ENCODE assay signal across 7 cellular contexts in the genomic region with DNA sequence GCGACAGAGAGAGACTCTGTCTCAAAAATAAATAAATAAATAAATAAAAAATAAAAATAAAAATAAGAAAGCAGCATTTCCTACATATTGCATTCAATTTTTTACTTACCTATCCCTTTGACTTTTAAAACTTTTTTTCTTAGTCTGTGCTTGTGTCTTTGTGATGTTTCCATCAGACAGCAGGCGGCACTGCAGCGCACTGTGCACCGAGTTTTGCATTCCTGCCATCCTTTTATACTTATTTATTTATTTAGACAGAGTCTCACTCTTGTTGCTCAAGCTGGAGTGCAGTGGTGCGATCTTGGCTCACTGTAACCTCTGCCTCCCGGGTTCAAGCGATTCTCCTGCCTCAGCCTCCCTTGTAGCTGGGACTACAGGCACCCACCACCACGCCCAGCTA.
DNase-seq lines count a peak whose midpoint lies in the region; ATAC-seq and TF ChIP-seq lines count a peak whose summit lies in the region.
"Not testable (repeated sequence)": the region's sequence is repeated elsewhere in the genome, so short reads cannot be mapped to it uniquely, and the experiment has no call there.

No MANE protein-coding gene starts in this region.

- not testable (repeated sequence) for H3K4me1 Mint-ChIP-seq in activated CD4-positive, alpha-beta T cell treated with anti-CD3 and anti-CD28 coated beads, Interleukin-2, amount 10 ng/mL, durations not matched to agents 7 days and 5 days; neural progenitor cell

- WGBS in body of pancreas, 2 donors: 61 to 71% methylated on average over 8 of the region's 8 CpGs

- H3K9me2 ChIP-seq in OCI-LY7 (ENCODE audit: insufficient read depth, low read length): not testable (repeated sequence)

- POLR2A ChIA-PET in OCI-LY7 (lab: Charles Lee); activated CD4-positive, alpha-beta T cell treated with anti-CD3 and anti-CD28 coated beads, Interleukin-2, amount 10 ng/mL, durations not matched to agents 7 days and 5 days (lab: Charles Lee): not testable (repeated sequence)

- not testable (repeated sequence) for H3F3A ChIP-seq in neural progenitor cell (ENCODE audit: low read depth)

- not testable (repeated sequence) for H3K4me3 Mint-ChIP-seq in activated CD4-positive, alpha-beta T cell treated with anti-CD3 and anti-CD28 coated beads, Interleukin-2, amount 10 ng/mL, durations not matched to agents 7 days and 5 days; neural progenitor cell

- not testable (repeated sequence) for H3K36me3 ChIP-seq in GM06990 (ENCODE audit: control insufficient read depth, insufficient read depth, low read length); OCI-LY7 (ENCODE audit: insufficient read depth, low read length); body of pancreas (replicated peaks in 1 of 2; ENCODE audit: insufficient read depth in 1 of 2, low read depth in 2 of 2); cardiac muscle cell; neural progenitor cell

- not testable (repeated sequence) for H4K20me1 ChIP-seq in OCI-LY7 (ENCODE audit: insufficient read depth, low read length); neural progenitor cell (ENCODE audit: low read depth)

- BruUV-seq in OCI-LY7 (replicated peaks; lab: Mats Ljungman, UMichigan): not testable (repeated sequence)

- not testable (repeated sequence) for H3K9me3 ChIP-seq in OCI-LY7 (ENCODE audit: low read length); body of pancreas; cardiac muscle cell (ENCODE audit: low read depth); neural progenitor cell (ENCODE audit: low read depth)

- intact Hi-C loops in OCI-LY7 (cut with micrococcal nuclease; ENCODE audit: unreplicated experiment); body of pancreas (cut with DNase I): not testable (repeated sequence)

- not testable (repeated sequence) for H3K9me3 Mint-ChIP-seq in activated CD4-positive, alpha-beta T cell treated with anti-CD3 and anti-CD28 coated beads, Interleukin-2, amount 10 ng/mL, durations not matched to agents 7 days and 5 days; neural progenitor cell

- H3K9ac ChIP-seq in neural progenitor cell: not testable (repeated sequence)

- H3K27me3 Mint-ChIP-seq in activated CD4-positive, alpha-beta T cell treated with anti-CD3 and anti-CD28 coated beads, Interleukin-2, amount 10 ng/mL, durations not matched to agents 7 days and 5 days; neural progenitor cell (ENCODE audit: insufficient read depth, low read depth): not testable (repeated sequence)

- not testable (repeated sequence) for H2AFZ ChIP-seq in OCI-LY7 (ENCODE audit: low read length); neural progenitor cell (replicated peaks)

- TF ChIP-seq CTCF in GM06990 (IDR thresholded peaks at IDR 0.05; ENCODE audit: insufficient read depth, low read length, poor library complexity, severe bottlenecking): peak; percentile 30
- TF ChIP-seq CTCF in OCI-LY7 (conservative IDR thresholded peaks at IDR 0.05; ENCODE audit: low read length): peak; percentile 33
- peak in 3 of 7 experiments; percentile 13 to 29 (median 20) for TF ChIP-seq CTCF in body of pancreas (IDR thresholded peaks at IDR 0.05)
- TF ChIP-seq CTCF in cardiac muscle cell (IDR thresholded peaks at IDR 0.05; ENCODE audit: low read depth, low read length): peak; percentile 30
- peak; percentile 51 for TF ChIP-seq CTCF in neural progenitor cell (IDR thresholded peaks at IDR 0.05)

- not testable (repeated sequence) for TF ChIP-seq POLR2A in body of pancreas (IDR thresholded peaks at IDR 0.05)

- not testable (repeated sequence) for H3K4me1 ChIP-seq in OCI-LY7 (ENCODE audit: insufficient read depth, low read length, poor library complexity, severe bottlenecking); body of pancreas; cardiac muscle cell (ENCODE audit: low read depth); neural progenitor cell

- not testable (repeated sequence) for H3K36me3 Mint-ChIP-seq in activated CD4-positive, alpha-beta T cell treated with anti-CD3 and anti-CD28 coated beads, Interleukin-2, amount 10 ng/mL, durations not matched to agents 7 days and 5 days (ENCODE audit: low read depth); neural progenitor cell

- H3K79me2 ChIP-seq in OCI-LY7 (ENCODE audit: insufficient read depth, low read depth, low read length); neural progenitor cell (ENCODE audit: low read depth): not testable (repeated sequence)

- H3K4me2 ChIP-seq in OCI-LY7 (ENCODE audit: low read length); neural progenitor cell: not testable (repeated sequence)

- H3K4me3 ChIP-seq in GM06990 (replicated peaks; ENCODE audit: low read depth, low read length); OCI-LY7 (ENCODE audit: low read depth, low read length, poor library complexity, severe bottlenecking); body of pancreas; cardiac muscle cell; neural progenitor cell: not testable (repeated sequence)

- CTCF ChIA-PET in OCI-LY7 (lab: Charles Lee; ENCODE audit: unreplicated experiment); activated CD4-positive, alpha-beta T cell treated with anti-CD3 and anti-CD28 coated beads, Interleukin-2, amount 10 ng/mL, durations not matched to agents 7 days and 5 days (lab: Charles Lee): not testable (repeated sequence)

- ATAC-seq in HG02981 (IDR thresholded peaks at IDR 0.05; ENCODE audit: unreplicated experiment): peak; percentile 47
- ATAC-seq in body of pancreas: not testable (repeated sequence)

- H3K27ac Mint-ChIP-seq in activated CD4-positive, alpha-beta T cell treated with anti-CD3 and anti-CD28 coated beads, Interleukin-2, amount 10 ng/mL, durations not matched to agents 7 days and 5 days; neural progenitor cell: not testable (repeated sequence)

- DNase-seq in GM06990 (ENCODE audit: extremely low read depth, insufficient read length); OCI-LY7 (ENCODE audit: low spot score); cardiac muscle cell (ENCODE audit: low read depth in 1 of 2, low spot score in 1 of 2); neural progenitor cell (ENCODE audit: low spot score): not testable (repeated sequence)
- peak; percentile 18 for DNase-seq in activated CD4-positive, alpha-beta T cell treated with anti-CD3 and anti-CD28 coated beads, Interleukin-2, amount 10 ng/mL, durations not matched to agents 7 days and 5 days
- peak; percentile 34 to 61 (median 48) for DNase-seq in body of pancreas

- not testable (repeated sequence) for H3K27ac ChIP-seq in OCI-LY7 (ENCODE audit: low read depth, low read length, poor library complexity, severe bottlenecking); body of pancreas; cardiac muscle cell; neural progenitor cell

- H3K27me3 ChIP-seq in GM06990 (replicated peaks; ENCODE audit: control insufficient read depth, insufficient read depth, low read length); body of pancreas; cardiac muscle cell; neural progenitor cell: not testable (repeated sequence)
